ENCODE assay signal across 9 cellular contexts in genomic region chr5:159100928-159101646, GRCh38. TPM values are rescaled to one million over a fixed set of nuclear protein-coding genes. Genes with fewer than 3 reads are reported as not detected.
DNase-seq lines count a peak whose midpoint lies in the region; ATAC-seq and TF ChIP-seq lines count a peak whose summit lies in the region.
"Had no signal": no experiment of that assay in that cellular context is flagged by ENCODE, and none has a peak within 500 bp of the region (broad histone marks: within the 10 kb centered on the region; RNA-seq: fewer than 3 reads in every experiment).

No MANE protein-coding gene starts in this region.

- DNase-seq in AG04449 (ENCODE audit: low read depth, low spot score) (no peak), fibroblast of the aortic adventitia (ENCODE audit: low read depth) (no peak), NCI-H1092 (lab: John Stamatoyannopoulos, UW) (no peak), NCI-H1436 treated with DMSO at 0.1 percent for 48 hours (lab: John Stamatoyannopoulos, UW) (no peak)
- no peak for DNase-seq in activated CD4-positive, CD25-positive, alpha-beta regulatory T cell (lab: John Stamatoyannopoulos, UW)

- H3K9me3 ChIP-seq in OCI-LY3 (ENCODE audit: insufficient read depth, low read length) (no peaks in the 10 kb centered on the region), skeletal muscle tissue (ENCODE audit: control insufficient read depth in 3 of 3, low read length in 3 of 3) (no peaks in the 10 kb centered on the region)

- H3K79me2 ChIP-seq in OCI-LY3 (ENCODE audit: low read length), result peaks cover 73% of the 10 kb centered on the region

- POLR2A ChIA-PET in AG04449 (lab: Yijun Ruan, JAX), result no interaction called here

- H3K4me1 ChIP-seq in OCI-LY3 (ENCODE audit: low read length), result peaks cover 47% of the 10 kb centered on the region
- peaks cover 28 to 38% (median 37%) of the 10 kb centered on the region in 3 donors for H3K4me1 ChIP-seq in skeletal muscle tissue (ENCODE audit: control insufficient read depth in 3 of 3, insufficient read depth in 3 of 3, low read length in 3 of 3)

- H3K27ac ChIP-seq in OCI-LY3 (ENCODE audit: low read length) (peak overlapping the region; percentile 81), skeletal muscle tissue (ENCODE audit: low read depth, low read length) (peak overlapping the region; percentile 79)
- H3K27ac ChIP-seq: epithelial cell of prostate had no signal

- ATAC-seq in GM19438 (IDR thresholded peaks at IDR 0.05; ENCODE audit: low read depth, unreplicated experiment), result peak; percentile 2

- H3K4me2 ChIP-seq in OCI-LY3 (ENCODE audit: low read length), result peak overlapping the region; percentile 81

- no peak overlapping the region for H2AFZ ChIP-seq in OCI-LY3 (ENCODE audit: low read depth, low read length)

- CTCF ChIA-PET in AG04449 (lab: Yijun Ruan, JAX), result interaction anchor here (1.1 to 10.2 kb wide), 5 partner anchors 9 to 926 kb away, joined by 3 to 462 read pairs (median 4); no protein-coding TSS in a partner anchor

- peak overlapping the region; percentile 80 for H3K4me3 ChIP-seq in AG04449 (ENCODE audit: low read depth, low read length)
- H3K4me3 ChIP-seq in OCI-LY3 (ENCODE audit: low read length), result peak overlapping the region; percentile 95
- H3K4me3 ChIP-seq in fibroblast of the aortic adventitia (ENCODE audit: low read depth, low read length), result peak overlapping the region; percentile 86
- peak overlapping the region; percentile 71 to 81 (median 74) for H3K4me3 ChIP-seq in skeletal muscle tissue (ENCODE audit: low read length in 3 of 3)

- H3K36me3 ChIP-seq in OCI-LY3 (replicated peaks; ENCODE audit: low read depth, low read length) (peaks cover 11% of the 10 kb centered on the region), skeletal muscle tissue (ENCODE audit: control insufficient read depth in 3 of 3, insufficient read depth in 3 of 3, low read length in 3 of 3) (peaks cover 0 to 2% (median 0%) of the 10 kb centered on the region in 3 donors)

- H3K9ac ChIP-seq in OCI-LY3 (ENCODE audit: low read length) (peak overlapping the region; percentile 84), skeletal muscle tissue (ENCODE audit: low read depth in 1 of 3, low read length in 3 of 3) (peak overlapping the region; percentile 72 to 80 (median 75))

- no peak for TF ChIP-seq CTCF in AG04449 (IDR thresholded peaks at IDR 0.05; ENCODE audit: insufficient read depth, low read length, missing control alignments)
- TF ChIP-seq CTCF in OCI-LY3 (IDR thresholded peaks at IDR 0.05; ENCODE audit: low read depth, low read length), result no peak
- no peak for TF ChIP-seq CTCF in fibroblast of the aortic adventitia (IDR thresholded peaks at IDR 0.05; ENCODE audit: insufficient read depth, low read length)

- H3K27me3 ChIP-seq in OCI-LY3 (ENCODE audit: low read depth, low read length), result no peaks in the 10 kb centered on the region
- H3K27me3 ChIP-seq in skeletal muscle tissue (ENCODE audit: control insufficient read depth in 3 of 3, insufficient read depth in 3 of 3, low read length in 3 of 3), result peaks cover 67 to 84% (median 77%) of the 10 kb centered on the region in 3 donors

- no peaks in the 10 kb centered on the region for H4K20me1 ChIP-seq in OCI-LY3 (ENCODE audit: insufficient read depth, low read length)

RNA-seq across cellular contexts. Expression of gene EBF1, which starts 1.4 kb away (rescaled TPM):
- total RNA-seq in fibroblast of the aortic adventitia (ENCODE audit: low replicate concordance), result 23.4 and 26.4 TPM in 2 replicates
- 18.8 TPM for total RNA-seq in skeletal muscle tissue
